24 cellular contexts compared by ENCODE assay signal in the genomic region with DNA sequence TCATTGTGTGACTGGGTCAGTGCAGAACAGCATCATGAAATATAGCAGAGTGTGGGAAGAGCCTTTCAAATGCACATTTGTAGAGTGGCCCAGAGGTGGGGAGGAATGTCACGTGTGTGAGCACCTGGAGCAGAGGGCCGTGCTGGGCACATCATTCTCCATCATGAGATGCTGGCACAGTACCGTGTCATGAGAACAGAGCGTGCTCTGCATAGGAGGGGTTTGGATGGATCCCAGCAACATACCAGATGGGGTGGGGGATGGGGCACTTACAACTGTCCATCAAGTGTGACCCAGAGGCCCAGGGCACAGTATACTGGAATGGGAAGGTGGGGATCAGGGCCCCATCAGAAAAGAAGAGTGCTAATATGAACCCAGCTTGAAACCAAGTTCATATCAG.
"Had no signal": no experiment of that assay in that cellular context is flagged by ENCODE, and none has a peak within 500 bp of the region (broad histone marks: within the 10 kb centered on the region; RNA-seq: fewer than 3 reads in every experiment).

No MANE protein-coding gene starts in this region.

- H3K4me3 Mint-ChIP-seq: activated B cell treated with CpG ODN at 0.5 μM for 24 hours; activated CD8-positive, alpha-beta T cell treated with anti-CD3 and anti-CD28 coated beads for 36 hours; activated naive CD4-positive, alpha-beta T cell treated with anti-CD3 and anti-CD28 coated beads, Interleukin-2, amount 50 U/mL, for 24 hours; activated naive CD8-positive, alpha-beta T cell treated with anti-CD3 and anti-CD28 coated beads, Interleukin-2, amount 50 U/mL, for 24 hours; nephron progenitor cell; stimulated activated effector memory CD8-positive, alpha-beta T cell treated with anti-CD3 and anti-CD28 coated beads, Interleukin-12 subunit alpha, Interleukin-12 subunit beta, amount 100 ng/mL, for 72 hours; stimulated activated naive CD8-positive, alpha-beta T cell treated with anti-CD3 and anti-CD28 coated beads, Interleukin-15, Interleukin-2, amounts not matched to agents 100 ng/mL and 50 ng/mL, for 24 hours; T-helper 17 cell had no signal

- H3K27me3 ChIP-seq: breast epithelium, esophagus muscularis mucosa, foreskin keratinocyte, neutrophil, sigmoid colon had no signal

- H3K4me1 ChIP-seq: esophagus muscularis mucosa, sigmoid colon had no signal

- H3K36me3 Mint-ChIP-seq: activated naive CD4-positive, alpha-beta T cell treated with anti-CD3 and anti-CD28 coated beads, Interleukin-2, amount 50 U/mL, for 24 hours; stimulated activated effector memory CD8-positive, alpha-beta T cell treated with anti-CD3 and anti-CD28 coated beads, Interleukin-12 subunit alpha, Interleukin-12 subunit beta, amount 100 ng/mL, for 72 hours had no signal

- DNase-seq: activated B cell treated with CpG ODN at 0.5 μM for 24 hours; activated CD4-positive, alpha-beta T cell treated with anti-CD3 and anti-CD28 coated beads, Interleukin-2, amount 50 U/mL, for 1 hour; activated CD8-positive, alpha-beta T cell treated with anti-CD3 and anti-CD28 coated beads for 36 hours; activated naive CD8-positive, alpha-beta T cell treated with anti-CD3 and anti-CD28 coated beads, Interleukin-2, amount 50 U/mL, for 24 hours; activated T-cell treated with anti-CD3 and anti-CD28 coated beads, Interleukin-2, amount 50 U/mL, for 48 hours; dermis blood vessel endothelial cell; effector CD4-positive, alpha-beta T cell; foreskin keratinocyte; mammary epithelial cell; nephron progenitor cell; sigmoid colon; small intestine; stimulated activated CD4-positive, alpha-beta T cell treated with anti-CD3 and anti-CD28 coated beads, Interleukin-4, amount 100 ng/mL, for 24 hours; T-helper 17 cell; T1000; trophoblast cell had no signal

- H3K4me3 ChIP-seq: breast epithelium, esophagus muscularis mucosa, sigmoid colon, thoracic aorta had no signal

- ATAC-seq: activated CD8-positive, alpha-beta T cell treated with anti-CD3 and anti-CD28 coated beads for 36 hours; activated naive CD8-positive, alpha-beta T cell treated with anti-CD3 and anti-CD28 coated beads, Interleukin-2, amount 50 U/mL, for 24 hours; foreskin keratinocyte; stimulated activated effector memory CD8-positive, alpha-beta T cell treated with anti-CD3 and anti-CD28 coated beads, Interleukin-12 subunit alpha, Interleukin-12 subunit beta, amount 100 ng/mL, for 72 hours; T-helper 17 cell had no signal

- H3K36me3 ChIP-seq: breast epithelium, esophagus muscularis mucosa, neutrophil, sigmoid colon, thoracic aorta had no signal

- H3K4me1 Mint-ChIP-seq: activated naive CD4-positive, alpha-beta T cell treated with anti-CD3 and anti-CD28 coated beads, Interleukin-2, amount 50 U/mL, for 24 hours; activated naive CD8-positive, alpha-beta T cell treated with anti-CD3 and anti-CD28 coated beads, Interleukin-2, amount 50 U/mL, for 24 hours; stimulated activated effector memory CD8-positive, alpha-beta T cell treated with anti-CD3 and anti-CD28 coated beads, Interleukin-12 subunit alpha, Interleukin-12 subunit beta, amount 100 ng/mL, for 72 hours; T-helper 17 cell had no signal

- H3K27ac ChIP-seq: breast epithelium, esophagus muscularis mucosa, foreskin keratinocyte, neutrophil, sigmoid colon, thoracic aorta had no signal

- H3K27ac Mint-ChIP-seq: activated B cell treated with CpG ODN at 0.5 μM for 24 hours; activated CD8-positive, alpha-beta T cell treated with anti-CD3 and anti-CD28 coated beads for 36 hours; activated naive CD4-positive, alpha-beta T cell treated with anti-CD3 and anti-CD28 coated beads, Interleukin-2, amount 50 U/mL, for 24 hours; activated naive CD8-positive, alpha-beta T cell treated with anti-CD3 and anti-CD28 coated beads, Interleukin-2, amount 50 U/mL, for 24 hours; activated T-helper 2 cell treated with anti-CD3 and anti-CD28 coated beads, Interferon-gamma antibody, Interleukin-2, Interleukin-4, amounts not matched to agents 10 μg/mL and 5 μg/mL and 100 μg/mL, durations not matched to agents 14 hours and 24 hours and 36 hours; nephron progenitor cell; stimulated activated effector memory CD8-positive, alpha-beta T cell treated with anti-CD3 and anti-CD28 coated beads, Interleukin-12 subunit alpha, Interleukin-12 subunit beta, amount 100 ng/mL, for 72 hours; stimulated activated naive CD8-positive, alpha-beta T cell treated with anti-CD3 and anti-CD28 coated beads, Interleukin-15, Interleukin-2, amounts not matched to agents 100 ng/mL and 50 ng/mL, for 24 hours; T-helper 17 cell had no signal

- H3K9me3 Mint-ChIP-seq: activated B cell treated with CpG ODN at 0.5 μM for 24 hours; activated CD8-positive, alpha-beta T cell treated with anti-CD3 and anti-CD28 coated beads for 36 hours; activated naive CD4-positive, alpha-beta T cell treated with anti-CD3 and anti-CD28 coated beads, Interleukin-2, amount 50 U/mL, for 24 hours; activated naive CD8-positive, alpha-beta T cell treated with anti-CD3 and anti-CD28 coated beads, Interleukin-2, amount 50 U/mL, for 24 hours; activated T-helper 2 cell treated with anti-CD3 and anti-CD28 coated beads, Interferon-gamma antibody, Interleukin-2, Interleukin-4, amounts not matched to agents 10 μg/mL and 5 μg/mL and 100 μg/mL, durations not matched to agents 14 hours and 24 hours and 36 hours; nephron progenitor cell had no signal

- H3K27me3 Mint-ChIP-seq: activated CD8-positive, alpha-beta T cell treated with anti-CD3 and anti-CD28 coated beads for 36 hours had no signal

- H3K9me3 ChIP-seq: breast epithelium, esophagus muscularis mucosa, neutrophil, sigmoid colon, thoracic aorta had no signal
